ENCODE assay signal across 25 cellular contexts in the genomic region with DNA sequence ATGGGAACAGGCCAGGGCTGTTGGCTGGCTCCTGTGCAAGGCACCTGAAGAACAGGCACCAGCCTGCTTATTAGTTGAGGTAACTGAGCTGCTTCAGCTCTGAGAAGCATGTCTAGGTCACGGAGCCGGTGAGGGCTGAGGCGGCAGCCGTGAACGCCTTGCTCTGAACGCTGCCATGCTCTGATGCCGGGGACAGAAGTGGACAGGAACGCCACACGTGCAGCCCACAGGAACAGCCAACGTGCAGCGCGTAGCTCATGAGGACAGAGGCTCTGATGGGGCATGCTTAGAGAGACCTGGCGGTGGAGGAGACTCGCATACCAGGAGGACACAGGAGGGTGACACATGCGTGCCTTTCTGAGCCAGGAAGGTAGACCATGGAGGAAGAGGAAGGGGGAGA.
"Had no signal": no experiment of that assay in that cellular context is flagged by ENCODE, and none has a peak within 500 bp of the region (broad histone marks: within the 10 kb centered on the region; RNA-seq: fewer than 3 reads in every experiment).

No MANE protein-coding gene starts in this region.

- H3K4me1 Mint-ChIP-seq: WTC11 had no signal

- H3K4me3 ChIP-seq: breast epithelium, gastroesophageal sphincter, pancreas, prostate gland, suprapubic skin, tibial artery had no signal

- H3K27ac ChIP-seq: breast epithelium, pancreas, prostate gland, suprapubic skin, tibial artery had no signal

- H3K27me3 ChIP-seq: breast epithelium, gastroesophageal sphincter, pancreas, suprapubic skin, tibial artery had no signal

- ATAC-seq: activated CD8-positive, alpha-beta memory T cell treated with anti-CD3 and anti-CD28 coated beads, Interleukin-2, amount 10 ng/mL, durations not matched to agents 7 days and 5 days; activated CD8-positive, alpha-beta T cell treated with anti-CD3 and anti-CD28 coated beads, Interleukin-2, amount 10 ng/mL, durations not matched to agents 7 days and 5 days; activated naive CD4-positive, alpha-beta T cell treated with anti-CD3 and anti-CD28 coated beads, Interleukin-2, amount 50 U/mL, for 72 hours; gastroesophageal sphincter; left cardiac atrium; left ventricle myocardium superior; pancreas; WTC11 had no signal

- H3K9me3 ChIP-seq: breast epithelium, gastroesophageal sphincter, pancreas, prostate gland, suprapubic skin, tibial artery had no signal

- FAIRE-seq: colon, endometrium, pancreas had no signal

- H3K4me3 Mint-ChIP-seq: activated CD8-positive, alpha-beta memory T cell treated with anti-CD3 and anti-CD28 coated beads, Interleukin-2, amount 10 ng/mL, durations not matched to agents 7 days and 5 days; activated CD8-positive, alpha-beta T cell treated with anti-CD3 and anti-CD28 coated beads, Interleukin-2, amount 10 ng/mL, durations not matched to agents 7 days and 5 days; nephron; WTC11 had no signal

- H3K4me1 ChIP-seq: breast epithelium, pancreas, prostate gland had no signal

- DNase-seq: activated CD4-positive, alpha-beta T cell treated with anti-CD3 and anti-CD28 coated beads for 1 hour; activated CD8-positive, alpha-beta memory T cell treated with anti-CD3 and anti-CD28 coated beads, Interleukin-2, amount 10 ng/mL, durations not matched to agents 7 days and 5 days; activated CD8-positive, alpha-beta T cell treated with anti-CD3 and anti-CD28 coated beads, Interleukin-2, amount 10 ng/mL, durations not matched to agents 7 days and 5 days; activated gamma-delta T cell treated with Interleukin-2 at 50 U/mL for 16 hours; dermis blood vessel endothelial cell; effector CD4-positive, alpha-beta T cell; hippocampal formation; left cardiac atrium; left ventricle myocardium superior; pancreas; retina; stimulated activated CD4-positive, alpha-beta T cell treated with anti-CD3 and anti-CD28 coated beads, Interleukin-15, amount 100 ng/mL, for 24 hours; stimulated activated CD4-positive, alpha-beta T cell treated with anti-CD3 and anti-CD28 coated beads, Interleukin-2, amount 100 ng/mL, for 24 hours; stimulated activated naive CD4-positive, alpha-beta T cell; T-helper 2 cell had no signal

- H3K27me3 Mint-ChIP-seq: activated CD8-positive, alpha-beta memory T cell treated with anti-CD3 and anti-CD28 coated beads, Interleukin-2, amount 10 ng/mL, durations not matched to agents 7 days and 5 days had no signal

- H3K9me3 Mint-ChIP-seq: activated naive CD4-positive, alpha-beta T cell treated with anti-CD3 and anti-CD28 coated beads, Interleukin-2, amount 50 U/mL, for 72 hours; nephron; WTC11 had no signal

- H3K27ac Mint-ChIP-seq: activated CD8-positive, alpha-beta memory T cell treated with anti-CD3 and anti-CD28 coated beads, Interleukin-2, amount 10 ng/mL, durations not matched to agents 7 days and 5 days; activated CD8-positive, alpha-beta T cell treated with anti-CD3 and anti-CD28 coated beads, Interleukin-2, amount 10 ng/mL, durations not matched to agents 7 days and 5 days; nephron had no signal
